ENCODE assay signal across 25 cellular contexts in genomic region chr2:114113527-114113926, GRCh38.
"Had no signal": no experiment of that assay in that cellular context is flagged by ENCODE, and none has a peak within 500 bp of the region (broad histone marks: within the 10 kb centered on the region; RNA-seq: fewer than 3 reads in every experiment).

No MANE protein-coding gene starts in this region.

- H3K36me3 ChIP-seq: left lung, prostate gland, spleen, thoracic aorta, tibial nerve, upper lobe of left lung had no signal

- H3K27ac ChIP-seq: coronary artery, left lung, prostate gland, skin epidermis, spleen, thoracic aorta, tibial nerve, upper lobe of left lung had no signal

- H3K4me1 ChIP-seq: left lung, prostate gland, spleen, tibial nerve, upper lobe of left lung had no signal

- FAIRE-seq: endometrium, frontal cortex, islet of Langerhans, urothelium cell line had no signal

- H3K9me3 ChIP-seq: left lung, prostate gland, spleen, thoracic aorta, tibial nerve, upper lobe of left lung had no signal

- H3K4me3 ChIP-seq: coronary artery, left lung, prostate gland, skin epidermis, spleen, thoracic aorta, tibial nerve, upper lobe of left lung had no signal

- H3K27me3 ChIP-seq: left lung, tibial nerve, upper lobe of left lung had no signal

- ATAC-seq: left cardiac atrium; left lung; naive thymus-derived CD4-positive, alpha-beta T cell; right cardiac atrium; stimulated activated memory B cell treated with anti-CD40 and anti-IgM and Interleukin-4, amounts not matched to agents 10 μg/mL and 1 μg/mL and 100 μg/mL, for 72 hours; stimulated activated naive CD8-positive, alpha-beta T cell treated with anti-CD3 and anti-CD28 coated beads, Interleukin-15, Interleukin-2, amounts not matched to agents 100 U/mL and 50 U/mL, for 24 hours had no signal

- DNase-seq: dermis blood vessel endothelial cell; effector memory CD4-positive, alpha-beta T cell; erythroblast; head of caudate nucleus; left cardiac atrium; left lung; mesenchymal stem cell; midbrain; naive thymus-derived CD4-positive, alpha-beta T cell; nucleus accumbens; right cardiac atrium; spleen; stimulated activated CD4-positive, alpha-beta T cell treated with anti-CD3 and anti-CD28 coated beads, Interleukin-4, amount 100 ng/mL, for 4 hours; stimulated activated naive CD8-positive, alpha-beta T cell treated with anti-CD3 and anti-CD28 coated beads, Interleukin-15, Interleukin-2, amounts not matched to agents 100 U/mL and 50 U/mL, for 24 hours; upper lobe of left lung had no signal
